ENCODE assay signal across 8 cellular contexts in the genomic region with DNA sequence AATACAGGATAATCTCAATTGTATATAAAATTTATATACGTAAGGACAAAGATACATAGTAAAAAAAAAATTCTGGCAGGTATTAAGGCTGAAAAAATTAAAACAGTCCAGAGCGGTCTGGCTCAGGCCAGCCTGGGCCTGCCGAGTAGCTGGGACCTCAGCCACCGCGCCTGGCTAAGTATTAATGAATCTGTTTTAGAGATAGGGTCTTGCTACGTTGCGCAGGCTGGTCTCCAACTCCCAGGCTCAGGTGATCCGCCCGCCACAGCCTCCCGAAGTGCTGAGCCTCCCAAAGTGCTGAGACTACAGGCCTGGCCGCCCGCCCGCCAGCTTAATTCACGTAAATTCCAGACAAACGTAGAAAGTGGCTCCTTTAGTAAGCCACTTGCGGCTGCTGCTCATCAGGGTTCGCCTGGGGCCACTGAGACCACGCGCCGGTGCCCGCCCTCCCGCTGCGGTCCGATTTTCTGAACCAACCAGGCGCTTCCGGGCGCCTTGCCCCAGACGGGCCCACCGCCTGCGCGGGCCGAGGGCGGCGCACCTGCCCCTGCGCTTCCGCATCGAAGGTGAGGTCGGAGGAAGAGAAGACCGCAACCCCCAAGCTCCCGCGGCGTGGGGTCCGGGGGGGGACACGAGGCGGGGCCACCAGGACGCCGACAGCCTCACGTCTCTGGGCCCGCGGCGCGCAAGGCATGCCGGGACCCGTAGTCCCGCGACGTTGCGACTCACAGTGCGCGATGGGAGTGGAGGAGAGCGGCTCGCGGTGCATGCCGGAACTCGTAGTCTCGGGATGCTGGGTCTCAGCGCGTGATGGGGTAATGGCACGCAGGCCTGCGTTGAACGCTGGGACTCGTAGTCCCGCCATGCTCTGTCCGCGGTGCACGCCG. TPM values are rescaled to one million over a fixed set of nuclear protein-coding genes. Genes with fewer than 3 reads are reported as not detected.
DNase-seq lines count a peak whose midpoint lies in the region; ATAC-seq and TF ChIP-seq lines count a peak whose summit lies in the region.

No MANE protein-coding gene starts in this region.

- H3K27me3 ChIP-seq in left ventricle myocardium inferior (ENCODE audit: low read depth) (no peaks in the 10 kb centered on the region), upper lobe of right lung (no peaks in the 10 kb centered on the region)

- peaks cover 31% of the 10 kb centered on the region for H3K4me1 Mint-ChIP-seq in T-helper 17 cell

- intact Hi-C loops in left ventricle myocardium inferior (cut with micrococcal nuclease), result no loop called here
- intact Hi-C loops in posterior vena cava (cut with DNase I), result no loop called here
- intact Hi-C loops in upper lobe of right lung (cut with DNase I), result no loop called here

- peak overlapping the region; percentile 92 for H3K4me3 Mint-ChIP-seq in T-helper 17 cell

- H3K27me3 Mint-ChIP-seq in T-helper 17 cell, result no peaks in the 10 kb centered on the region

- peak; percentile 93 for DNase-seq in NCI-H1694 treated with DMSO at 0.1 percent for 48 hours (lab: John Stamatoyannopoulos, UW)
- DNase-seq in T-helper 17 cell, result peak; percentile 96 to 98 (median 96)
- peak; percentile 99 for DNase-seq in left ventricle myocardium inferior
- peak; percentile 100 for DNase-seq in posterior vena cava (ENCODE audit: low spot score)
- DNase-seq in upper lobe of right lung, result peak; percentile 100

- H3K27ac ChIP-seq in angular gyrus (ENCODE audit: low read depth, low read length) (peak overlapping the region; percentile 98), left ventricle myocardium inferior (replicated peaks) (peak overlapping the region; percentile 100), upper lobe of right lung (peak overlapping the region; percentile 99)

- peak overlapping the region; percentile 95 for H3K27ac Mint-ChIP-seq in T-helper 17 cell

- ATAC-seq in GM18499 (IDR thresholded peaks at IDR 0.05; ENCODE audit: insufficient read depth, unreplicated experiment), result peak; percentile 93
- peak; percentile 95 for ATAC-seq in HG02938 (IDR thresholded peaks at IDR 0.05; ENCODE audit: unreplicated experiment)
- peak; percentile 89 for ATAC-seq in T-helper 17 cell
- ATAC-seq in upper lobe of right lung, result peak; percentile 96

- H3K36me3 Mint-ChIP-seq in T-helper 17 cell (ENCODE audit: low read depth), result no peaks in the 10 kb centered on the region

- H3K9me3 ChIP-seq in T-helper 17 cell (ENCODE audit: control insufficient read depth, low read length, poor library complexity, severe bottlenecking) (no peaks in the 10 kb centered on the region), left ventricle myocardium inferior (replicated peaks) (no peaks in the 10 kb centered on the region), upper lobe of right lung (no peaks in the 10 kb centered on the region)

- H3K36me3 ChIP-seq in left ventricle myocardium inferior (peaks cover 3% of the 10 kb centered on the region), upper lobe of right lung (no peaks in the 10 kb centered on the region)

- TF ChIP-seq CTCF in left ventricle myocardium inferior (IDR thresholded peaks at IDR 0.05; ENCODE audit: borderline replicate concordance) (no peak), upper lobe of right lung (IDR thresholded peaks at IDR 0.05) (no peak)

- peaks cover 52% of the 10 kb centered on the region for H3K4me1 ChIP-seq in left ventricle myocardium inferior
- peaks cover 26% of the 10 kb centered on the region for H3K4me1 ChIP-seq in upper lobe of right lung

- H3K4me3 ChIP-seq in left ventricle myocardium inferior, result peak overlapping the region; percentile 84
- H3K4me3 ChIP-seq in upper lobe of right lung, result peak overlapping the region; percentile 63

RNA-seq across cellular contexts. Expression of a gene that starts 0.7 kb away (rescaled TPM):
- total RNA-seq in T-helper 17 cell (10 to 100 TPM; 61.0 to 65.1 TPM), left ventricle myocardium inferior (7.5 TPM), posterior vena cava (10 to 100 TPM; 13.8 to 15.4 TPM), upper lobe of right lung (23.0 TPM)

Comparison
In these comparisons a context has a peak if more than half of its experiments do, and no peak if none do; other contexts are left out.
1. Peak in every context shown above with its lines: DNase-seq, ATAC-seq, H3K4me3 ChIP-seq and H3K27ac ChIP-seq.